20 cellular contexts compared by ENCODE assay signal in the genomic region with DNA sequence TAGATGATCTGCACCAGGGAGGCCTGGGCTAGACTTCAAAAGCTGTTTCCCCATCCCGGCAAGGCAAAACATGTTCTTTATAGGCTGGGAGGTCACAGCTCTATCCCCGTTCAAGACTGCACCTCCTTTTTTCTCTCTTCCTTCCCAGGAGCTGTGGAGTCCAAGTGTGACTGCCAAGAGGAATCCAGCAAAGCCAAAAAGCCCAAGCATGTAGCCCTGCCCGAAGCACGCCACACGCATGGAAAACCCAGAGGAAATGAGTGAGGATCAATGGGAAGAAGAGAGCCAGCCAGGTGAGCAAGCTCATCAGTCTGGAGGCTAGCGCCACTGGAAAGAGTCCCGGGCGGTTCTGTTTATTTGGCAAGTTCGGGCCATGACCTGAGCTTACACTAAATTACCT.
"Had no signal": no experiment of that assay in that cellular context is flagged by ENCODE, and none has a peak within 500 bp of the region (broad histone marks: within the 10 kb centered on the region; RNA-seq: fewer than 3 reads in every experiment).

No MANE protein-coding gene starts in this region.

- H3K9me3 Mint-ChIP-seq: activated T-helper 1 cell treated with anti-CD3 and anti-CD28 coated beads, Interleukin-12 subunit alpha, Interleukin-12 subunit beta, Interleukin-2, Interleukin-4 antibody, amounts not matched to agents 30 ng/mL and 10 ng/mL and 1 ng/mL, durations not matched to agents 14 hours and 24 hours and 36 hours had no signal

- H3K36me3 Mint-ChIP-seq: activated naive CD8-positive, alpha-beta T cell treated with anti-CD3 and anti-CD28 coated beads, Interleukin-2, amount 10 ng/mL, durations not matched to agents 7 days and 5 days; T-cell had no signal

- ATAC-seq: effector memory CD8-positive, alpha-beta T cell; stimulated activated naive B cell treated with anti-CD40 and anti-IgM and Interleukin-4, amounts not matched to agents 10 μg/mL and 1 μg/mL and 100 μg/mL, for 72 hours; T-cell had no signal

- DNase-seq: activated CD4-positive, alpha-beta T cell treated with anti-CD3 and anti-CD28 coated beads, Interleukin-2, amount 10 ng/mL, durations not matched to agents 7 days and 5 days; activated CD8-positive, alpha-beta memory T cell treated with anti-CD3 and anti-CD28 coated beads for 24 hours; activated naive CD8-positive, alpha-beta T cell treated with anti-CD3 and anti-CD28 coated beads, Interleukin-2, amount 10 ng/mL, durations not matched to agents 7 days and 5 days; effector memory CD8-positive, alpha-beta T cell; erythroblast; hippocampal formation; kidney glomerular epithelial cell; SK-N-SH; stimulated activated CD4-positive, alpha-beta T cell treated with anti-CD3 and anti-CD28 coated beads, Interleukin-15, amount 100 ng/mL, for 24 hours; stimulated activated CD4-positive, alpha-beta T cell treated with anti-CD3 and anti-CD28 coated beads, Interleukin-4, amount 100 ng/mL, for 1 hour; stimulated activated naive B cell treated with anti-CD40 and anti-IgM and Interleukin-4, amounts not matched to agents 10 μg/mL and 1 μg/mL and 100 μg/mL, for 72 hours; T-cell; T-helper 9 cell; trophoblast cell had no signal

- H3K4me2 ChIP-seq: SK-N-SH had no signal

- H3K27ac Mint-ChIP-seq: activated CD4-positive, alpha-beta T cell treated with anti-CD3 and anti-CD28 coated beads, Interleukin-2, amount 10 ng/mL, durations not matched to agents 7 days and 5 days; activated naive CD8-positive, alpha-beta T cell treated with anti-CD3 and anti-CD28 coated beads, Interleukin-2, amount 10 ng/mL, durations not matched to agents 7 days and 5 days; activated T-helper 1 cell treated with anti-CD3 and anti-CD28 coated beads, Interleukin-12 subunit alpha, Interleukin-12 subunit beta, Interleukin-2, Interleukin-4 antibody, amounts not matched to agents 30 ng/mL and 10 ng/mL and 1 ng/mL, durations not matched to agents 14 hours and 24 hours and 36 hours; dendritic cell treated with granulocyte-macrophage colony-stimulating factor and Interleukin-4, amounts not matched to agents 40 ng/mL and 50 ng/mL, for 4 days; effector memory CD8-positive, alpha-beta T cell; stimulated activated naive B cell treated with anti-CD40 and anti-IgM and Interleukin-4, amounts not matched to agents 10 μg/mL and 1 μg/mL and 100 μg/mL, for 72 hours; T-cell had no signal

- H3K79me2 ChIP-seq: parathyroid adenoma had no signal

- H3K4me3 ChIP-seq: skin epidermis had no signal

- H3K9me3 ChIP-seq: neutrophil, SK-N-SH had no signal

- H3K27ac ChIP-seq: neutrophil, parathyroid adenoma had no signal

- H3K27me3 ChIP-seq: neutrophil had no signal

- H3K27me3 Mint-ChIP-seq: brain; dendritic cell treated with granulocyte-macrophage colony-stimulating factor and Interleukin-4, amounts not matched to agents 40 ng/mL and 50 ng/mL, for 4 days; effector memory CD8-positive, alpha-beta T cell; stimulated activated naive B cell treated with anti-CD40 and anti-IgM and Interleukin-4, amounts not matched to agents 10 μg/mL and 1 μg/mL and 100 μg/mL, for 72 hours had no signal

- H3K4me1 ChIP-seq: parathyroid adenoma had no signal

- H3K4me3 Mint-ChIP-seq: activated CD4-positive, alpha-beta T cell treated with anti-CD3 and anti-CD28 coated beads, Interleukin-2, amount 10 ng/mL, durations not matched to agents 7 days and 5 days; activated naive CD8-positive, alpha-beta T cell treated with anti-CD3 and anti-CD28 coated beads, Interleukin-2, amount 10 ng/mL, durations not matched to agents 7 days and 5 days; activated T-helper 1 cell treated with anti-CD3 and anti-CD28 coated beads, Interleukin-12 subunit alpha, Interleukin-12 subunit beta, Interleukin-2, Interleukin-4 antibody, amounts not matched to agents 30 ng/mL and 10 ng/mL and 1 ng/mL, durations not matched to agents 14 hours and 24 hours and 36 hours; brain; dendritic cell treated with granulocyte-macrophage colony-stimulating factor and Interleukin-4, amounts not matched to agents 40 ng/mL and 50 ng/mL, for 4 days; effector memory CD8-positive, alpha-beta T cell; stimulated activated naive B cell treated with anti-CD40 and anti-IgM and Interleukin-4, amounts not matched to agents 10 μg/mL and 1 μg/mL and 100 μg/mL, for 72 hours; T-cell had no signal

- H2AFZ ChIP-seq: parathyroid adenoma had no signal

- H3K36me3 ChIP-seq: neutrophil had no signal

- H3K9ac ChIP-seq: parathyroid adenoma, SK-N-SH had no signal
